Comparison of ENCODE assay signal across 9 cellular contexts in genomic region chr1:118986839-118987430, GRCh38. TPM values are rescaled to one million over a fixed set of nuclear protein-coding genes. Genes with fewer than 3 reads are reported as not detected.
DNase-seq lines count a peak whose midpoint lies in the region; ATAC-seq and TF ChIP-seq lines count a peak whose summit lies in the region.
"Had no signal": no experiment of that assay in that cellular context is flagged by ENCODE, and none has a peak within 500 bp of the region (broad histone marks: within the 10 kb centered on the region; RNA-seq: fewer than 3 reads in every experiment).

No MANE protein-coding gene starts in this region.

- peaks cover 3% of the 10 kb centered on the region for H3K4me1 ChIP-seq in rectal smooth muscle tissue (ENCODE audit: control insufficient read depth, insufficient read depth, low read length)

- H3K4me1 Mint-ChIP-seq in T-cell = peaks cover 24 to 42% (median 26%) of the 10 kb centered on the region in 3 donors

- intact Hi-C loops in posterior vena cava (cut with DNase I) = loop anchor here in 1 of 2 donors (10.0 kb wide), 1 partner anchor 232 kb away; no protein-coding TSS in a partner anchor

- peaks cover 67% of the 10 kb centered on the region for H3K27me3 ChIP-seq in rectal smooth muscle tissue (ENCODE audit: control insufficient read depth, insufficient read depth, low read length)

- CTCF ChIA-PET in T-cell (lab: Charles Lee) = no interaction called here

- peak overlapping the region in 2 of 3 donors; percentile 21 to 74 for H3K4me3 Mint-ChIP-seq in T-cell

- TF ChIP-seq CTCF in fibroblast of villous mesenchyme (IDR thresholded peaks at IDR 0.05; ENCODE audit: insufficient read depth, low read depth, low read length) = no peak

- no peaks in the 10 kb centered on the region for H3K36me3 Mint-ChIP-seq in T-cell

- DNase-seq in EH (ENCODE audit: low read depth) (peak; percentile 60), T-cell (no peak), fibroblast of villous mesenchyme (ENCODE audit: low read depth) (no peak), NCI-H2081 (lab: John Stamatoyannopoulos, UW) (no peak), posterior vena cava (ENCODE audit: low spot score) (no peak), AG08396 (ENCODE audit: low spot score) (no peak), NCI-H526 treated with DMSO at 0.1 percent for 48 hours (lab: John Stamatoyannopoulos, UW) (no peak)
- DNase-seq: SHP77 treated with DMSO at 0.1 percent for 48 hours had no signal

- no peaks in the 10 kb centered on the region for H3K36me3 ChIP-seq in rectal smooth muscle tissue (ENCODE audit: control insufficient read depth, insufficient read depth, low read length)

- POLR2A ChIA-PET in T-cell (lab: Charles Lee) = no interaction called here

- H3K4me3 ChIP-seq in fibroblast of villous mesenchyme (ENCODE audit: low read depth, low read length) (peak overlapping the region; percentile 40), rectal smooth muscle tissue (ENCODE audit: low read length) (peak overlapping the region; percentile 42)

- peaks cover 0 to 10% (median 5%) of the 10 kb centered on the region in 3 donors for H3K9me3 Mint-ChIP-seq in T-cell

- ATAC-seq in T-cell (replicated peaks in 1 of 4) = no peak

- no peak overlapping the region for H3K9ac ChIP-seq in rectal smooth muscle tissue (ENCODE audit: low read length)

- peaks cover 86 to 97% of the 10 kb centered on the region in 2 donors for H3K27me3 Mint-ChIP-seq in T-cell

- no peak overlapping the region for H3K27ac ChIP-seq in rectal smooth muscle tissue (ENCODE audit: low read depth, low read length)

- no peak overlapping the region for H3K27ac Mint-ChIP-seq in T-cell

RNA-seq across cellular contexts. Expression of gene TBX15, which starts 1.2 kb away (rescaled TPM):
- total RNA-seq in T-cell (under 1 TPM in 1 of 5 donors, not detected in 4; 0.12 TPM), fibroblast of villous mesenchyme (under 0.01 TPM in 2 replicates), posterior vena cava (1 to 10 TPM; 2.5 to 4.8 TPM)
